ENCODE assay signal across 11 cellular contexts in genomic region chr18:31042068-31042390, GRCh38. TPM values are rescaled to one million over a fixed set of nuclear protein-coding genes. Genes with fewer than 3 reads are reported as not detected.
DNase-seq lines count a peak whose midpoint lies in the region; ATAC-seq, FAIRE-seq and TF ChIP-seq lines count a peak whose summit lies in the region.
"Had no signal": no experiment of that assay in that cellular context is flagged by ENCODE, and none has a peak within 500 bp of the region (broad histone marks: within the 10 kb centered on the region; RNA-seq: fewer than 3 reads in every experiment).

No MANE protein-coding gene starts in this region.

- peaks cover 2% of the 10 kb centered on the region for H3K9me3 Mint-ChIP-seq in neural crest cell
- peaks cover 13% of the 10 kb centered on the region for H3K9me3 Mint-ChIP-seq in stimulated activated effector memory CD8-positive, alpha-beta T cell treated with anti-CD3 and anti-CD28 coated beads, Interleukin-12 subunit alpha, Interleukin-12 subunit beta, amount 100 ng/mL, for 72 hours

- peak overlapping the region; percentile 77 for H3K4me2 ChIP-seq in A549

- no peak for TF ChIP-seq EP300 in A549 (IDR thresholded peaks at IDR 0.05)

- TF ChIP-seq POLR2A in A549 (IDR thresholded peaks at IDR 0.05; ENCODE audit: low read length): no peak

- H3K27me3 ChIP-seq in WERI-Rb-1 (ENCODE audit: insufficient read depth, low read depth, severe bottlenecking) (no peaks in the 10 kb centered on the region), cardiac muscle cell (peaks cover 77% of the 10 kb centered on the region)

- no peak for ATAC-seq in A549
- ATAC-seq in stimulated activated effector memory CD8-positive, alpha-beta T cell treated with anti-CD3 and anti-CD28 coated beads, Interleukin-12 subunit alpha, Interleukin-12 subunit beta, amount 100 ng/mL, for 72 hours: no peak
- ATAC-seq: GM12878 had no signal

- peaks cover 23% of the 10 kb centered on the region for H3K4me1 Mint-ChIP-seq in neural crest cell
- no peaks in the 10 kb centered on the region for H3K4me1 Mint-ChIP-seq in stimulated activated effector memory CD8-positive, alpha-beta T cell treated with anti-CD3 and anti-CD28 coated beads, Interleukin-12 subunit alpha, Interleukin-12 subunit beta, amount 100 ng/mL, for 72 hours

- TF ChIP-seq CTCF in A549 (IDR thresholded peaks at IDR 0.05) (no peak), WERI-Rb-1 (IDR thresholded peaks at IDR 0.05; ENCODE audit: low read depth, low read length) (no peak), cardiac muscle cell (IDR thresholded peaks at IDR 0.05; ENCODE audit: low read depth, low read length) (no peak), neural crest cell (conservative IDR thresholded peaks at IDR 0.05) (no peak), GM13977 (IDR thresholded peaks at IDR 0.05; ENCODE audit: extremely low read depth, insufficient read depth, missing control alignments) (no peak)

- no peak for FAIRE-seq in A549 (lab: Jason Lieb, UNC)
- FAIRE-seq: GM12878 had no signal

- 87% methylated on average over 11 of the region's 16 CpGs for WGBS in A549 (ENCODE audit: missing lambda C conversion rate)

- no peak for DNase-seq in A549 (ENCODE audit: low read depth in 1 of 2, low spot score in 1 of 2)
- DNase-seq in WERI-Rb-1: peak; percentile 8
- peak in 1 of 2 donors; percentile 19 for DNase-seq in cardiac muscle cell (ENCODE audit: low read depth in 1 of 2, low spot score in 1 of 2)
- DNase-seq in neural crest cell (ENCODE audit: low read depth, low spot score): peak; percentile 18
- DNase-seq in GM13977 (ENCODE audit: low spot score): no peak
- no peak for DNase-seq in stimulated activated effector memory CD8-positive, alpha-beta T cell treated with anti-CD3 and anti-CD28 coated beads, Interleukin-12 subunit alpha, Interleukin-12 subunit beta, amount 100 ng/mL, for 72 hours (ENCODE audit: low spot score in 2 of 2)
- no peak for DNase-seq in activated CD4-positive, CD25-positive, alpha-beta regulatory T cell (lab: John Stamatoyannopoulos, UW)
- no peak for DNase-seq in COLO668 (lab: John Stamatoyannopoulos, UW; ENCODE audit: unreplicated experiment)

- H3K4me3 Mint-ChIP-seq in neural crest cell: peak overlapping the region; percentile 93
- no peak overlapping the region for H3K4me3 Mint-ChIP-seq in stimulated activated effector memory CD8-positive, alpha-beta T cell treated with anti-CD3 and anti-CD28 coated beads, Interleukin-12 subunit alpha, Interleukin-12 subunit beta, amount 100 ng/mL, for 72 hours

- H3K27me3 Mint-ChIP-seq in neural crest cell (ENCODE audit: low read depth): peaks cover 85% of the 10 kb centered on the region

- no peaks in the 10 kb centered on the region for H3K9me3 ChIP-seq in A549
- H3K9me3 ChIP-seq in WERI-Rb-1 (ENCODE audit: severe bottlenecking): no peaks in the 10 kb centered on the region
- H3K9me3 ChIP-seq in cardiac muscle cell (ENCODE audit: low read depth): no peaks in the 10 kb centered on the region

- H3K4me1 ChIP-seq in A549 (no peaks in the 10 kb centered on the region), cardiac muscle cell (ENCODE audit: low read depth) (no peaks in the 10 kb centered on the region)

- H3K27ac ChIP-seq in A549: peak overlapping the region; percentile 64 to 79; a peak in 5 of 6 replicates
- H3K27ac ChIP-seq in WERI-Rb-1: no peak overlapping the region
- no peak overlapping the region for H3K27ac ChIP-seq in cardiac muscle cell
- H3K27ac ChIP-seq: SK-N-MC had no signal

- H3K27ac Mint-ChIP-seq in neural crest cell (ENCODE audit: unreplicated experiment): no peak overlapping the region
- no peak overlapping the region for H3K27ac Mint-ChIP-seq in stimulated activated effector memory CD8-positive, alpha-beta T cell treated with anti-CD3 and anti-CD28 coated beads, Interleukin-12 subunit alpha, Interleukin-12 subunit beta, amount 100 ng/mL, for 72 hours

- H3K36me3 Mint-ChIP-seq in neural crest cell (ENCODE audit: low read depth): peaks cover 5% of the 10 kb centered on the region
- no peaks in the 10 kb centered on the region for H3K36me3 Mint-ChIP-seq in stimulated activated effector memory CD8-positive, alpha-beta T cell treated with anti-CD3 and anti-CD28 coated beads, Interleukin-12 subunit alpha, Interleukin-12 subunit beta, amount 100 ng/mL, for 72 hours

- no peak for TF ChIP-seq RAD21 in A549 (conservative IDR thresholded peaks at IDR 0.05 in 1 of 2, IDR thresholded peaks at IDR 0.05 in 1 of 2)

- POLR2A ChIA-PET in A549 (lab: Yijun Ruan, JAX): no interaction called here

- in situ Hi-C loops in GM13977 (cut with MboI; ENCODE audit: low pct_unique_long_range_greater_than_20kb, low sequenced_read_pairs, unreplicated experiment): no loop called here

- H3K36me3 ChIP-seq in WERI-Rb-1 (no peaks in the 10 kb centered on the region), cardiac muscle cell (no peaks in the 10 kb centered on the region)

- H3K4me3 ChIP-seq in A549 (peak overlapping the region; percentile 45), WERI-Rb-1 (ENCODE audit: low read depth, low read length) (peak overlapping the region; percentile 57), cardiac muscle cell (peak overlapping the region; percentile 34)
- H3K4me3 ChIP-seq: GM12878, SK-N-MC had no signal

- CTCF ChIA-PET in A549 (lab: Yijun Ruan, JAX): interaction anchor here (0.8 to 1.0 kb wide), 2 partner anchors 18 to 42 kb away, joined by 3 read pairs; no protein-coding TSS in a partner anchor

TF ChIP-seq in A549, 52 proteins besides CTCF, POLR2A, EP300 and RAD21:
- TF ChIP-seq PHF8 (IDR thresholded peaks at IDR 0.05; ENCODE audit: borderline replicate concordance, low read depth) (no peak; the same call in 1 of the 2 replicates), SMC3 (IDR thresholded peaks at IDR 0.05) (no peak), FOSB (CRISPR knock-in tag; IDR thresholded peaks at IDR 0.05) (no peak), CBX2 (IDR thresholded peaks at IDR 0.05; ENCODE audit: borderline replicate concordance, low read depth) (no peak), RCOR1 (IDR thresholded peaks at IDR 0.05; ENCODE audit: low read depth, low read length) (no peak), HEYL (CRISPR knock-in tag; IDR thresholded peaks at IDR 0.05) (no peak), ZNF302 (CRISPR knock-in tag; IDR thresholded peaks at IDR 0.05) (no peak), TFCP2L1 (CRISPR knock-in tag; IDR thresholded peaks at IDR 0.05) (no peak), JUNB (IDR thresholded peaks at IDR 0.05) (no peak), POLR2AphosphoS2 (conservative IDR thresholded peaks at IDR 0.05; ENCODE audit: low read length) (no peak), MAX (IDR thresholded peaks at IDR 0.05) (no peak), TP53 (CRISPR knock-in tag; IDR thresholded peaks at IDR 0.05) (no peak), MAZ (IDR thresholded peaks at IDR 0.05; ENCODE audit: borderline replicate concordance, low read depth, low read length) (no peak)
- TF ChIP-seq, protein P1, sequence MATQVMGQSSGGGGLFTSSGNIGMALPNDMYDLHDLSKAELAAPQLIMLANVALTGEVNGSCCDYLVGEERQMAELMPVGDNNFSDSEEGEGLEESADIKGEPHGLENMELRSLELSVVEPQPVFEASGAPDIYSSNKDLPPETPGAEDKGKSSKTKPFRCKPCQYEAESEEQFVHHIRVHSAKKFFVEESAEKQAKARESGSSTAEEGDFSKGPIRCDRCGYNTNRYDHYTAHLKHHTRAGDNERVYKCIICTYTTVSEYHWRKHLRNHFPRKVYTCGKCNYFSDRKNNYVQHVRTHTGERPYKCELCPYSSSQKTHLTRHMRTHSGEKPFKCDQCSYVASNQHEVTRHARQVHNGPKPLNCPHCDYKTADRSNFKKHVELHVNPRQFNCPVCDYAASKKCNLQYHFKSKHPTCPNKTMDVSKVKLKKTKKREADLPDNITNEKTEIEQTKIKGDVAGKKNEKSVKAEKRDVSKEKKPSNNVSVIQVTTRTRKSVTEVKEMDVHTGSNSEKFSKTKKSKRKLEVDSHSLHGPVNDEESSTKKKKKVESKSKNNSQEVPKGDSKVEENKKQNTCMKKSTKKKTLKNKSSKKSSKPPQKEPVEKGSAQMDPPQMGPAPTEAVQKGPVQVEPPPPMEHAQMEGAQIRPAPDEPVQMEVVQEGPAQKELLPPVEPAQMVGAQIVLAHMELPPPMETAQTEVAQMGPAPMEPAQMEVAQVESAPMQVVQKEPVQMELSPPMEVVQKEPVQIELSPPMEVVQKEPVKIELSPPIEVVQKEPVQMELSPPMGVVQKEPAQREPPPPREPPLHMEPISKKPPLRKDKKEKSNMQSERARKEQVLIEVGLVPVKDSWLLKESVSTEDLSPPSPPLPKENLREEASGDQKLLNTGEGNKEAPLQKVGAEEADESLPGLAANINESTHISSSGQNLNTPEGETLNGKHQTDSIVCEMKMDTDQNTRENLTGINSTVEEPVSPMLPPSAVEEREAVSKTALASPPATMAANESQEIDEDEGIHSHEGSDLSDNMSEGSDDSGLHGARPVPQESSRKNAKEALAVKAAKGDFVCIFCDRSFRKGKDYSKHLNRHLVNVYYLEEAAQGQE (IDR thresholded peaks at IDR 0.05): no peak
- TF ChIP-seq, protein P2, sequence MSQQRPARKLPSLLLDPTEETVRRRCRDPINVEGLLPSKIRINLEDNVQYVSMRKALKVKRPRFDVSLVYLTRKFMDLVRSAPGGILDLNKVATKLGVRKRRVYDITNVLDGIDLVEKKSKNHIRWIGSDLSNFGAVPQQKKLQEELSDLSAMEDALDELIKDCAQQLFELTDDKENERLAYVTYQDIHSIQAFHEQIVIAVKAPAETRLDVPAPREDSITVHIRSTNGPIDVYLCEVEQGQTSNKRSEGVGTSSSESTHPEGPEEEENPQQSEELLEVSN (IDR thresholded peaks at IDR 0.05; ENCODE audit: borderline replicate concordance, low read depth): no peak

RNA-seq across cellular contexts. Expression of gene DSC3, which starts 0.5 kb away (rescaled TPM):
- polyA plus RNA-seq in A549 (2011; rRNA removed) (2.2 and 2.9 TPM in 2 replicates), A549 (2017; fragmentation: RNase III; extraction: RNeasy Plus Mini Kit Qiagen cat#74134 plus additional on column Dnase treatment) (0.76 to 1.2 TPM (median 1.1 TPM) in 3 replicates), cardiac muscle cell (0.81 and 1.5 TPM in 2 replicates)
- polyA plus RNA-seq in A549 (2012; cell fraction: cytosol; rRNA removed): 0.20 and 0.29 TPM in 2 replicates
- 0.19 and 0.49 TPM in 2 replicates for polyA plus RNA-seq in A549 (2012; cell fraction: nucleus; rRNA removed)
- 0.78 and 0.95 TPM in 2 replicates for polyA minus RNA-seq in A549 (2011; rRNA and poly(A)+ RNA removed)
- total RNA-seq in cardiac muscle cell (1.2 and 3.3 TPM in 2 replicates), neural crest cell (0.09 and 0.16 TPM in 2 replicates)
- polyA plus RNA-seq: BJ had no signal

Comparison
In these comparisons a context has a peak if more than half of its experiments do, and no peak if none do; other contexts are left out.
1. DNase-seq: peak in WERI-Rb-1 (single experiment) and neural crest cell (single experiment); none in A549 (0 of 2), GM13977 (single experiment), stimulated activated effector memory CD8-positive, alpha-beta T cell treated with anti-CD3 and anti-CD28 coated beads, Interleukin-12 subunit alpha, Interleukin-12 subunit beta, amount 100 ng/mL, for 72 hours (0 of 2), activated CD4-positive, CD25-positive, alpha-beta regulatory T cell (0 of 4) and COLO668 (single experiment).
2. H3K27ac ChIP-seq: peak in A549 (2 of 2); none in WERI-Rb-1 (single experiment) and cardiac muscle cell (single experiment).
3. Peak in every context shown above with its lines, with median percentiles within 50 percentile points of each other: H3K4me3 ChIP-seq.